ENCODE assay signal across 1 cellular context in genomic region chr2:137952586-137953129, GRCh38.
TF ChIP-seq lines count a peak whose summit lies in the region.

No MANE protein-coding gene starts in this region.

TF ChIP-seq in K562, 482 proteins besides CTCF, POLR2A, EP300 and RAD21 (continued from another document and continues in another):
- TF ChIP-seq MGA (IDR thresholded peaks at IDR 0.05) (peak; percentile 93), VEZF1 (CRISPR knock-in tag; IDR thresholded peaks at IDR 0.05) (no peak), ZNF318 (IDR thresholded peaks at IDR 0.05; ENCODE audit: borderline replicate concordance in 1 of 2, low read depth in 1 of 2) (peak in 1 of 2 experiments; percentile 73; a peak in 2 of 4 replicates), SIN3A (IDR thresholded peaks at IDR 0.05; ENCODE audit: borderline replicate concordance in 2 of 2, control insufficient read depth in 1 of 2, low read depth in 2 of 2, low read length in 2 of 2) (0 out of 4 replicates have a peak, but pooled peaks have one; percentile 30 to 51), RREB1 (CRISPR knock-in tag; IDR thresholded peaks at IDR 0.05) (no peak), L3MBTL2 (IDR thresholded peaks at IDR 0.05) (peak; percentile 96), ZNF766 (CRISPR knock-in tag; conservative IDR thresholded peaks at IDR 0.05) (0 out of 2 replicates have a peak, but pooled peaks have one; percentile 43), ZNF584 (CRISPR knock-in tag; IDR thresholded peaks at IDR 0.05; ENCODE audit: low read depth) (0 out of 2 replicates have a peak, but pooled peaks have one; percentile 42), PBX2 (CRISPR knock-in tag; IDR thresholded peaks at IDR 0.05; ENCODE audit: low read depth) (no peak), PBX2 (tag; conservative IDR thresholded peaks at IDR 0.05; ENCODE audit: low read depth) (0 out of 2 replicates have a peak, but pooled peaks have one; percentile 13), FOXM1 (IDR thresholded peaks at IDR 0.05; ENCODE audit: low read depth) (peak; percentile 54; the same call in 1 of the 2 replicates), FOXM1 (CRISPR knock-in tag; IDR thresholded peaks at IDR 0.05; ENCODE audit: low read depth) (no peak), FOSL1 (tag; conservative IDR thresholded peaks at IDR 0.05) (peak; percentile 64)
